In genomic region chr10:52245547-52245946, GRCh38 we compare ENCODE assay signal across 1 cellular context.
TF ChIP-seq lines count a peak whose summit lies in the region.

No MANE protein-coding gene starts in this region.

TF ChIP-seq in HEK293, 187 proteins besides CTCF, POLR2A, EP300 and RAD21 (continued from another document):
- peak; percentile 76 for TF ChIP-seq REST (tag by site-specific recombination; IDR thresholded peaks at IDR 0.05)
- TF ChIP-seq MYNN (tag by site-specific recombination; IDR thresholded peaks at IDR 0.05; ENCODE audit: borderline replicate concordance): no peak
- peak; percentile 86 for TF ChIP-seq ZBTB11 (tag by site-specific recombination; conservative IDR thresholded peaks at IDR 0.05; ENCODE audit: low read depth)
- TF ChIP-seq ZNF623 (tag by site-specific recombination; IDR thresholded peaks at IDR 0.05): peak; percentile 74
- 0 out of 2 replicates have a peak, but pooled peaks have one; percentile 50 for TF ChIP-seq ZBTB1 (tag by site-specific recombination; IDR thresholded peaks at IDR 0.05)
- no peak for TF ChIP-seq GFI1B (tag by site-specific recombination; IDR thresholded peaks at IDR 0.05)
- TF ChIP-seq ZNF341 (tag by site-specific recombination; IDR thresholded peaks at IDR 0.05; ENCODE audit: low read depth): peak; percentile 20; the same call in 1 of the 2 replicates
- TF ChIP-seq ZNF202 (tag by site-specific recombination; IDR thresholded peaks at IDR 0.05; ENCODE audit: borderline replicate concordance): no peak
- TF ChIP-seq ZNF433 (tag by site-specific recombination; IDR thresholded peaks at IDR 0.05; ENCODE audit: low read depth): peak; percentile 84
- TF ChIP-seq ZNF394 (tag by site-specific recombination; IDR thresholded peaks at IDR 0.05; ENCODE audit: borderline replicate concordance): peak; percentile 95
- TF ChIP-seq ZNF629 (tag by site-specific recombination; IDR thresholded peaks at IDR 0.05): peak; percentile 44; the same call in 1 of the 2 replicates
- TF ChIP-seq KLF7 (tag by site-specific recombination; IDR thresholded peaks at IDR 0.05; ENCODE audit: borderline replicate concordance): 0 out of 2 replicates have a peak, but pooled peaks have one; percentile 20
- TF ChIP-seq ZNF140 (tag by site-specific recombination; IDR thresholded peaks at IDR 0.05): peak; percentile 92
- peak; percentile 76 for TF ChIP-seq ZBTB8A (tag by site-specific recombination; IDR thresholded peaks at IDR 0.05)
- TF ChIP-seq ZFP37 (tag by site-specific recombination; IDR thresholded peaks at IDR 0.05): 0 out of 2 replicates have a peak, but pooled peaks have one; percentile 47
- TF ChIP-seq ZXDB (tag by site-specific recombination; IDR thresholded peaks at IDR 0.05): peak; percentile 73
- peak; percentile 75 for TF ChIP-seq ZNF664 (tag by site-specific recombination; IDR thresholded peaks at IDR 0.05)
- TF ChIP-seq ZSCAN16 (tag by site-specific recombination; IDR thresholded peaks at IDR 0.05): no peak
- TF ChIP-seq ZNF292 (tag by site-specific recombination; IDR thresholded peaks at IDR 0.05; ENCODE audit: borderline replicate concordance, low read depth): peak; percentile 71; the same call in 1 of the 2 replicates
- 0 out of 2 replicates have a peak, but pooled peaks have one; percentile 59 for TF ChIP-seq ZNF138 (tag by site-specific recombination; IDR thresholded peaks at IDR 0.05; ENCODE audit: borderline replicate concordance)
- no peak for TF ChIP-seq HOXC10 (CRISPR knock-in tag; IDR thresholded peaks at IDR 0.05)
- peak; percentile 89 for TF ChIP-seq ZNF510 (tag by site-specific recombination; IDR thresholded peaks at IDR 0.05; ENCODE audit: insufficient replicate concordance)
- no peak for TF ChIP-seq ZNF571 (tag by site-specific recombination; IDR thresholded peaks at IDR 0.05)
- TF ChIP-seq ZFHX2 (tag by site-specific recombination; conservative IDR thresholded peaks at IDR 0.05): no peak
- peak; percentile 51; the same call in 1 of the 2 replicates for TF ChIP-seq ZNF501 (tag by site-specific recombination; IDR thresholded peaks at IDR 0.05)
- TF ChIP-seq ZSCAN23 (tag by site-specific recombination; IDR thresholded peaks at IDR 0.05): no peak
- no peak for TF ChIP-seq ZNF157 (tag by site-specific recombination; IDR thresholded peaks at IDR 0.05)
- TF ChIP-seq ZNF24 (tag by site-specific recombination; IDR thresholded peaks at IDR 0.05): no peak
